In genomic region chr18:56509656-56510055, GRCh38 we compare ENCODE assay signal across 2 cellular contexts.
TF ChIP-seq lines count a peak whose summit lies in the region.

No MANE protein-coding gene starts in this region.

TF ChIP-seq in GM23338, 12 proteins besides CTCF, POLR2A, EP300 and RAD21 (continued from another document):
- TF ChIP-seq ZNF114 (CRISPR knock-in tag; IDR thresholded peaks at IDR 0.05) (no peak), ZNF462 (CRISPR knock-in tag; IDR thresholded peaks at IDR 0.05) (no peak), EZH2 (IDR thresholded peaks at IDR 0.05; ENCODE audit: low read depth, unreplicated experiment) (no peak), REST (IDR thresholded peaks at IDR 0.05; ENCODE audit: unreplicated experiment) (no peak), ETS1 (IDR thresholded peaks at IDR 0.05) (no peak), POLR2AphosphoS5 (IDR thresholded peaks at IDR 0.05; ENCODE audit: low read depth) (no peak), ZNF331 (CRISPR knock-in tag; IDR thresholded peaks at IDR 0.05; ENCODE audit: low read depth) (no peak), EZH2phosphoT487 (IDR thresholded peaks at IDR 0.05; ENCODE audit: unreplicated experiment) (no peak)

TF ChIP-seq in SK-N-SH, 30 proteins besides CTCF, POLR2A, EP300 and RAD21:
- TF ChIP-seq PBX3 (IDR thresholded peaks at IDR 0.05) = no peak
- no peak for TF ChIP-seq TEAD4 (IDR thresholded peaks at IDR 0.05; ENCODE audit: borderline replicate concordance, insufficient read depth)
- no peak for TF ChIP-seq YY1 (IDR thresholded peaks at IDR 0.05; ENCODE audit: low read depth)
- TF ChIP-seq SMC3 (IDR thresholded peaks at IDR 0.05; ENCODE audit: low read depth, low read length) = no peak
- no peak for TF ChIP-seq RXRA (IDR thresholded peaks at IDR 0.05; ENCODE audit: borderline replicate concordance, low read depth)
- no peak for TF ChIP-seq MAX (IDR thresholded peaks at IDR 0.05; ENCODE audit: low read depth)
- no peak for TF ChIP-seq USF2 (IDR thresholded peaks at IDR 0.05; ENCODE audit: borderline replicate concordance, low read depth, low read length)
- TF ChIP-seq EZH2phosphoT487 (IDR thresholded peaks at IDR 0.05; ENCODE audit: borderline replicate concordance, low read depth) = no peak
- TF ChIP-seq NFIC (IDR thresholded peaks at IDR 0.05; ENCODE audit: borderline replicate concordance) = no peak
- TF ChIP-seq FOXJ3 (CRISPR knock-in tag; IDR thresholded peaks at IDR 0.05) = no peak
- TF ChIP-seq USF1 (IDR thresholded peaks at IDR 0.05; ENCODE audit: borderline replicate concordance, low read depth) = no peak
- TF ChIP-seq FOXM1 (IDR thresholded peaks at IDR 0.05; ENCODE audit: low read depth) = no peak
- no peak for TF ChIP-seq SIN3A (IDR thresholded peaks at IDR 0.05; ENCODE audit: borderline replicate concordance, low read depth, low read length)
- TF ChIP-seq ELF1 (IDR thresholded peaks at IDR 0.05) = no peak
